Comparison of ENCODE assay signal across 1 cellular context in the genomic region with DNA sequence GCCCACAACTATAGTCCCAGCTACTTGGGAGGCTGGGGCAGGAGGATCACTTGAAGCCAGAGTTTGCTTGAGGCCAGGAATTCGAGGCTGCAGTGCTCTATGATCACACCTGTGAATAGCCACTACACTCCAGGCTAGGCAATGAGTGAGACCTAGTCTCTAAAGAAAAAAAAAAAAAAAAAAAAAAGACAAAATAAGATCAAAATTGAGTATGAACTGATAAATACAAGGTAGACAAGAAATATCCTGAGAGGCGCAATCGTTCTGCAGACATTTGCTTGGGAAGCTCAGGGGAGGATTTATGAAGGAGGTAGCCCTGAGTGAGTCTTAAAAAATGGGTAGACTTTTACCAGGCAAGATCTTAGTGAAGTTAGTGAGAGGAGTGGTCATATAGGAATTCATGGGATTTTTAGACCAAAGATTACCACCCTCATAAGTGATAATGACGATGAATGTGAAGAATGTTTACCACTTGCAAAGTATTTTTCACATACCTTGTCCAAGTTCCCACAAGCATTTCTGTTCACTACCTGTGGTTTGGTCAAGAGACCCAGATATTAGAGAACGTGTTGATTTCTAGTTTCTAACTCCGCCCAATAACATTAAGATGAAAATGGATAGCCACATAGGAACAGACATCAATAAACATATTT.
TF ChIP-seq lines count a peak whose summit lies in the region.

No MANE protein-coding gene starts in this region.

TF ChIP-seq in IMR-90, 13 proteins besides CTCF, POLR2A, EP300 and RAD21 (continued from another document):
- TF ChIP-seq BHLHE40 (IDR thresholded peaks at IDR 0.05; ENCODE audit: low read depth, low read length) = no peak
- no peak for TF ChIP-seq MAFK (IDR thresholded peaks at IDR 0.05; ENCODE audit: low read depth, low read length)
- TF ChIP-seq, protein P1, sequence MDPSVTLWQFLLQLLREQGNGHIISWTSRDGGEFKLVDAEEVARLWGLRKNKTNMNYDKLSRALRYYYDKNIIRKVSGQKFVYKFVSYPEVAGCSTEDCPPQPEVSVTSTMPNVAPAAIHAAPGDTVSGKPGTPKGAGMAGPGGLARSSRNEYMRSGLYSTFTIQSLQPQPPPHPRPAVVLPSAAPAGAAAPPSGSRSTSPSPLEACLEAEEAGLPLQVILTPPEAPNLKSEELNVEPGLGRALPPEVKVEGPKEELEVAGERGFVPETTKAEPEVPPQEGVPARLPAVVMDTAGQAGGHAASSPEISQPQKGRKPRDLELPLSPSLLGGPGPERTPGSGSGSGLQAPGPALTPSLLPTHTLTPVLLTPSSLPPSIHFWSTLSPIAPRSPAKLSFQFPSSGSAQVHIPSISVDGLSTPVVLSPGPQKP (IDR thresholded peaks at IDR 0.05; ENCODE audit: borderline replicate concordance, low read depth, low read length) = no peak
- TF ChIP-seq NFE2L2 (IDR thresholded peaks at IDR 0.05; ENCODE audit: low read depth, low read length) = no peak
- no peak for TF ChIP-seq CEBPB (IDR thresholded peaks at IDR 0.05; ENCODE audit: low read depth, low read length)
- TF ChIP-seq MXI1 (IDR thresholded peaks at IDR 0.05; ENCODE audit: borderline replicate concordance, low read depth, low read length) = no peak
- TF ChIP-seq SMC3 (IDR thresholded peaks at IDR 0.05; ENCODE audit: low read depth, low read length) = no peak
- TF ChIP-seq USF2 (IDR thresholded peaks at IDR 0.05; ENCODE audit: low read depth, low read length) = no peak
TF ChIP-seq in IMR-90: peak in this region for 0.
